ENCODE assay signal across 13 cellular contexts in the genomic region with DNA sequence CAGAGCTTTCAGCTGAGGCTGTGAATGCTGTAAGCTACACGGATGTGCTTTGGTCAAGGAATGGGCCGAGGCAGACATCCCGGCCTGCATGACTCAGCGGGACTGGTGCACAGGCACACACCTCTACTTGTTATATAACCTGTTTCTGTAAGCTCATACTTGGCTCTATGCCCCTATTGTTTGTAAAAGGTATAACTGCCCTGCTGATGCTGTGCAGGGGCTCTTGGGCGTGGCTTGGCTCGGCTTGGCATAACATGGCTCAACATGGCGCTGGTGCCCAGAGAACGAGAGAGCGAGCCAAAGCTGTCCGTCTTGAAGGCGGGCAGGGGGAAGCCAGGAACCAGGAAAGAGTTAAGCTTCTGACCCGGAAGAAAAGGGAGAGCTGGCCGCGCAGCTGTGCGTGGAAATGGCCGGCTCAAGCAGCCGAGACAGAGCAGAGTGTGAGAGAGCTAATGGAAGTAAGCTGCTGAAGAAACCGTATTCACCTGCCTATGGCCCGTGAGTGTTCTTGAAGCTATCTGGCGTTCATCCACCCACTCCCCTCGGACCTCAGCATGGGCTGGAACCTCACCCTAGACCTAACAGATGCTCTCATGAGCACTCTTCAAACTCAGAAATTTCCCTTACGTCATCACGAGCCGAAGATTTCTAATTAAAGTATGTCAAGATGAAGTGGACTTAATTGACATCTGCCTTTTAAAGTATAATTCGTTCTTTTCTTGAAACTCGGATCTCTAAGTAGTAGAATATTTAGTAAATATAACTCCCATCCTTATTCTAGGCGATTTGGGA.
DNase-seq lines count a peak whose midpoint lies in the region; TF ChIP-seq lines count a peak whose summit lies in the region.
"Had no signal": no experiment of that assay in that cellular context is flagged by ENCODE, and none has a peak within 500 bp of the region (broad histone marks: within the 10 kb centered on the region; RNA-seq: fewer than 3 reads in every experiment).

No MANE protein-coding gene starts in this region.

- peak overlapping the region; percentile 33 to 36 for H3K4me3 ChIP-seq in SK-N-SH (ENCODE audit: low read depth in 2 of 2, low read length in 1 of 2)
- no peak overlapping the region for H3K4me3 ChIP-seq in kidney epithelial cell (ENCODE audit: low read depth, low read length)
- no peak overlapping the region for H3K4me3 ChIP-seq in dorsolateral prefrontal cortex
- H3K4me3 ChIP-seq: upper lobe of left lung had no signal

- no peaks in the 10 kb centered on the region for H3K79me2 ChIP-seq in SK-N-SH (ENCODE audit: insufficient read depth)

- intact Hi-C loops in dorsolateral prefrontal cortex (cut with DNase I) = no loop called here

- 8% methylated on average over 27 of the region's 27 CpGs for WGBS in SK-N-SH (ENCODE audit: low lambda C conversion rate)

- H4K20me1 ChIP-seq in SK-N-SH (ENCODE audit: insufficient read depth) = no peaks in the 10 kb centered on the region

- no peaks in the 10 kb centered on the region for H3K9me3 ChIP-seq in SK-N-SH
- H3K9me3 ChIP-seq: upper lobe of left lung had no signal

- H3K9ac ChIP-seq in SK-N-SH = no peak overlapping the region

- H3F3A ChIP-seq in SK-N-SH (replicated peaks; ENCODE audit: insufficient read depth) = no peaks in the 10 kb centered on the region

- H3K9me2 ChIP-seq in SK-N-SH = no peaks in the 10 kb centered on the region

- POLR2A ChIA-PET in SK-N-SH (lab: Yijun Ruan, JAX) = no interaction called here

- H3K27ac ChIP-seq in SK-N-SH (ENCODE audit: low read depth in 2 of 2, low read length in 1 of 2) (no peak overlapping the region), dorsolateral prefrontal cortex (no peak overlapping the region)
- H3K27ac ChIP-seq: upper lobe of left lung had no signal

- TF ChIP-seq POLR2A in erythroblast (IDR thresholded peaks at IDR 0.05; ENCODE audit: low read length) = no peak

- H3K4me1 ChIP-seq in SK-N-SH (ENCODE audit: control insufficient read depth in 1 of 2, insufficient read depth in 2 of 2, low read depth in 1 of 2, low read length in 1 of 2) = no peaks in the 10 kb centered on the region; a peak in 1 of 4 replicates
- H3K4me1 ChIP-seq: upper lobe of left lung had no signal

- no peaks in the 10 kb centered on the region for H3K36me3 ChIP-seq in SK-N-SH (replicated peaks in 1 of 2; ENCODE audit: control insufficient read depth in 1 of 2, insufficient read depth in 2 of 2, low read length in 1 of 2)
- no peaks in the 10 kb centered on the region for H3K36me3 ChIP-seq in kidney epithelial cell (ENCODE audit: control insufficient read depth, insufficient read depth, low read length)
- H3K36me3 ChIP-seq: upper lobe of left lung had no signal

- H3K4me2 ChIP-seq in SK-N-SH = peak overlapping the region; percentile 44; the same call in 1 of the 2 replicates

- TF ChIP-seq CTCF in SK-N-SH (IDR thresholded peaks at IDR 0.05) (no peak), kidney epithelial cell (IDR thresholded peaks at IDR 0.05; ENCODE audit: insufficient read depth, low read length, poor library complexity, severe bottlenecking) (no peak), dorsolateral prefrontal cortex (IDR thresholded peaks at IDR 0.05 in 54 of 56, conservative IDR thresholded peaks at IDR 0.05 in 2 of 56; ENCODE audit: low read depth in 1 of 56, partially characterized antibody in 56 of 56) (no peak)

- H2AFZ ChIP-seq in SK-N-SH (ENCODE audit: low read depth) = peak overlapping the region; percentile 81

- CTCF ChIA-PET in SK-N-SH (lab: Yijun Ruan, JAX) = no interaction called here

- DNase-seq in DMS53 (lab: John Stamatoyannopoulos, UW) = peak; percentile 86
- peak; percentile 60 for DNase-seq in M059J (ENCODE audit: low read depth)
- DNase-seq in SK-N-SH = no peak
- peak; percentile 32 for DNase-seq in kidney epithelial cell (ENCODE audit: low read depth)
- no peak for DNase-seq in erythroblast (lab: John Stamatoyannopoulos, UW)
- no peak for DNase-seq in DMS153 (lab: John Stamatoyannopoulos, UW)
- DNase-seq in germinal center (ENCODE audit: low spot score) = no peak
- DNase-seq in dorsolateral prefrontal cortex = no peak
- DNase-seq: activated CD4-positive, alpha-beta T cell treated with anti-CD3 and anti-CD28 coated beads, Interleukin-2, amount 50 U/mL, for 4 hours; DMS79 treated with DMSO at 0.1 percent for 48 hours; effector CD8-positive, alpha-beta T cell; GOT3 had no signal

- H3K27me3 ChIP-seq in SK-N-SH (ENCODE audit: insufficient read depth) (peaks cover 6% of the 10 kb centered on the region; the same call in 1 of the 2 replicates), kidney epithelial cell (ENCODE audit: control insufficient read depth, insufficient read depth, low read length) (no peaks in the 10 kb centered on the region), dorsolateral prefrontal cortex (no peaks in the 10 kb centered on the region)
- H3K27me3 ChIP-seq: upper lobe of left lung had no signal

- no peak for TF ChIP-seq RAD21 in SK-N-SH (IDR thresholded peaks at IDR 0.05; ENCODE audit: low read length)

- TF ChIP-seq EP300 in SK-N-SH (IDR thresholded peaks at IDR 0.05; ENCODE audit: borderline replicate concordance in 1 of 2, low read depth in 1 of 2, low read length in 1 of 2) = no peak

TF ChIP-seq in SK-N-SH, 30 proteins besides CTCF, POLR2A, EP300 and RAD21:
- TF ChIP-seq SMC3 (IDR thresholded peaks at IDR 0.05; ENCODE audit: low read depth, low read length) = no peak
- no peak for TF ChIP-seq FOXJ3 (CRISPR knock-in tag; IDR thresholded peaks at IDR 0.05)
- TF ChIP-seq YY1 (IDR thresholded peaks at IDR 0.05; ENCODE audit: low read depth) = peak; percentile 84
- TF ChIP-seq RCOR1 (IDR thresholded peaks at IDR 0.05; ENCODE audit: low read length) = no peak
- TF ChIP-seq FOSL2 (IDR thresholded peaks at IDR 0.05; ENCODE audit: borderline replicate concordance, low read depth) = no peak
- TF ChIP-seq NFIC (IDR thresholded peaks at IDR 0.05; ENCODE audit: borderline replicate concordance) = 0 out of 2 replicates have a peak, but pooled peaks have one; percentile 21
- TF ChIP-seq GABPA (IDR thresholded peaks at IDR 0.05; ENCODE audit: low read depth) = peak; percentile 81
- no peak for TF ChIP-seq MXI1 (IDR thresholded peaks at IDR 0.05; ENCODE audit: low read depth, low read length)
- TF ChIP-seq, protein P1, sequence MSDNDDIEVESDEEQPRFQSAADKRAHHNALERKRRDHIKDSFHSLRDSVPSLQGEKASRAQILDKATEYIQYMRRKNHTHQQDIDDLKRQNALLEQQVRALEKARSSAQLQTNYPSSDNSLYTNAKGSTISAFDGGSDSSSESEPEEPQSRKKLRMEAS (IDR thresholded peaks at IDR 0.05; ENCODE audit: low read depth) = 0 out of 2 replicates have a peak, but pooled peaks have one; percentile 26
- no peak for TF ChIP-seq ELF1 (IDR thresholded peaks at IDR 0.05)
- TF ChIP-seq TEAD4 (IDR thresholded peaks at IDR 0.05; ENCODE audit: borderline replicate concordance, insufficient read depth) = no peak

Comparison
In these comparisons a context has a peak if more than half of its experiments do, and no peak if none do; other contexts are left out.
1. DNase-seq: peak in DMS53 (single experiment), M059J (single experiment) and kidney epithelial cell (single experiment); none in SK-N-SH (single experiment), erythroblast (0 of 2), DMS153 (single experiment), germinal center (single experiment) and dorsolateral prefrontal cortex (0 of 10).
2. H3K4me3 ChIP-seq: peak in SK-N-SH (2 of 2); none in kidney epithelial cell (single experiment) and dorsolateral prefrontal cortex (0 of 59).